8 cellular contexts compared by ENCODE assay signal in the genomic region with DNA sequence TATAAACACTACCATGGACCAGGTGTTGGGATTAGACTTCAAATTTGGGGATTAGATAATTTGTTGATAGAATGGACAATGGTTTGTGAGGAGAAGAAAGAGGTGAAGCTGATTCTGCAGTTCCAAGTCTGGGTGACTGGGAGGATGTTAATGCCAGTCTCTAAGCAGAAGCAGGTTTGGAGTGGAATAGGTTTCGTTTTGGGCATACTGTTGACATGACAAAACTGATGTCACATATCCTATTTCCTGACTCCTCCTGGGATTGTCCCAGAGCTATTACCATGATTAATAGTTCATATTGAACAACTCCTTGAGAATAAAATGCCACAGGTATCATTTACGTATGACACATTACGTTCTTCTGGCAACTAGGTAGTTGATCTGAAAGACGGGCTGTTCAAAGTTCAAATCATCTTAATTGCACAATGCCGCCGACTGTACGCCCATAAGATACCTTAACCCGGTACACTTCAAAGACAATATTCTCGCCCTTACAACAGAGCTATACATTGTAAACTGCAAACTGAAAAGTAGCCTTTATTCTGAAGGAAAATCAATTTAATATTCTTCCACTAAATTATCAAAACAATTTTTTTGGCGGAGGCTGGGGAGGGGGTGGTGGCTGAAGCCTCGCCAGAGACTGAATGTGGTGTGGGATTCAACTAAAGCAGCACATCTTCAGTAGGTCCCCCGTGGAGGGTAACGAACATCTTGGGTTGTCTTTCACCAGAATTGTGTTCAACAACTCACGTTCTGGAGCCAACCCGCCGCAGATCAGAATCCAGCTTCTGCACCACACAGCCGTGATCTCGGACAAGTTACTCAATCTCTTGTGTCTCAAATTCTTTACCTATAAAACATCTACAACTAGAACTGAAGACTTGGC. TPM values are rescaled to one million over a fixed set of nuclear protein-coding genes. Genes with fewer than 3 reads are reported as not detected.
DNase-seq lines count a peak whose midpoint lies in the region; ATAC-seq and TF ChIP-seq lines count a peak whose summit lies in the region.

No MANE protein-coding gene starts in this region.

- TF ChIP-seq CTCF in epithelial cell of proximal tubule (conservative IDR thresholded peaks at IDR 0.05; ENCODE audit: low read depth, low read length) (no peak), prostate gland (IDR thresholded peaks at IDR 0.05) (no peak)

- ATAC-seq in GM21528 (IDR thresholded peaks at IDR 0.05; ENCODE audit: low FRiP score, unreplicated experiment) (no peak), GM19455 (IDR thresholded peaks at IDR 0.05; ENCODE audit: unreplicated experiment) (no peak), GM21390 (IDR thresholded peaks at IDR 0.05; ENCODE audit: unreplicated experiment) (no peak)

- DNase-seq in H7 = no peak
- DNase-seq in RPMI7951 (ENCODE audit: low read depth) = peak; percentile 36
- DNase-seq in epithelial cell of proximal tubule (ENCODE audit: low read depth) = no peak
- no peak for DNase-seq in prostate gland (ENCODE audit: low spot score)
- no peak for DNase-seq in SW 1271 (lab: John Stamatoyannopoulos, UW)

- 92% methylated on average over 18 of the region's 18 CpGs for WGBS in prostate gland

- intact Hi-C loops in prostate gland (cut with DNase I) = loop anchor here (2.0 to 5.0 kb wide), 3 partner anchors 92 to 241 kb away; partner anchors contain the start of gene SGO1

- no peak for TF ChIP-seq POLR2A in prostate gland (IDR thresholded peaks at IDR 0.05)

- H3K27me3 ChIP-seq in H7 (ENCODE audit: control insufficient read depth, insufficient read depth, low read length) (no peaks in the 10 kb centered on the region), prostate gland (replicated peaks; ENCODE audit: insufficient read depth) (no peaks in the 10 kb centered on the region)

- H3K4me3 ChIP-seq in H7 (ENCODE audit: insufficient read depth, low read depth, low read length) (peak overlapping the region; percentile 59; the same call in 1 of the 2 replicates), epithelial cell of proximal tubule (ENCODE audit: low read depth, low read length) (peak overlapping the region; percentile 82), prostate gland (peak overlapping the region; percentile 82 to 93)

- no peaks in the 10 kb centered on the region for H3K9me3 ChIP-seq in prostate gland

- H3K36me3 ChIP-seq in H7 (replicated peaks; ENCODE audit: control insufficient read depth, insufficient read depth, low read length) (no peaks in the 10 kb centered on the region), prostate gland (no peaks in the 10 kb centered on the region)

- no peaks in the 10 kb centered on the region for H3K4me1 ChIP-seq in prostate gland (replicated peaks)

- H3K27ac ChIP-seq in prostate gland = peak overlapping the region; percentile 95 to 99

RNA-seq across cellular contexts. Expression of gene RAB5A, which starts 1.2 kb away (rescaled TPM):
- total RNA-seq in H7 (2014; rRNA removed; shearing (Covaris generic)) = 34.4 and 60.0 TPM in 2 replicates
- 85.1 and 111 TPM in 2 replicates for total RNA-seq in RPMI7951 (2014; rRNA removed; shearing (Covaris generic))
- total RNA-seq in epithelial cell of proximal tubule = 46.0 and 48.8 TPM in 2 replicates
- total RNA-seq in prostate gland = 10 to 100 TPM; 55.4 to 61.5 TPM

RNA-seq across cellular contexts. Expression of gene EFHB, which starts 11.6 kb away (rescaled TPM):
- 0.17 and 0.22 TPM in 2 replicates for total RNA-seq in H7 (2014; rRNA removed; shearing (Covaris generic))
- 1.1 and 1.6 TPM in 2 replicates for total RNA-seq in RPMI7951 (2014; rRNA removed; shearing (Covaris generic))
- total RNA-seq in epithelial cell of proximal tubule (3.3 and 5.5 TPM in 2 replicates), prostate gland (1 to 10 TPM in 1 of 2 donors, under 1 TPM in 1; 0.96 to 4.1 TPM)
